ENCODE assay signal across 8 cellular contexts in genomic region chr16:57795431-57795878, GRCh38. TPM values are rescaled to one million over a fixed set of nuclear protein-coding genes. Genes with fewer than 3 reads are reported as not detected.
A peak's percentile ranks its signal among the peaks of the same experiment; 100 is the strongest.
DNase-seq lines count a peak whose midpoint lies in the region; ATAC-seq and TF ChIP-seq lines count a peak whose summit lies in the region.

No MANE protein-coding gene starts in this region.

- H3K4me1 Mint-ChIP-seq in activated naive CD8-positive, alpha-beta T cell treated with anti-CD3 and anti-CD28 coated beads, Interleukin-2, amount 50 U/mL, for 24 hours, result peaks cover 15% of the 10 kb centered on the region

- H3K36me3 ChIP-seq in HCT116 (ENCODE audit: control insufficient read depth in 1 of 2, insufficient read depth in 2 of 2, low read length in 2 of 2) (peaks cover 4 to 5% of the 10 kb centered on the region in 2 experiments; a peak in 3 of 4 replicates), transverse colon (no peaks in the 10 kb centered on the region)

- 45% methylated on average over 9 of the region's 9 CpGs; no CpG with 5 or more reads in 1 of the 2 donors for WGBS in transverse colon (ENCODE audit: low coverage in 1 of 2), 2 donors

- BruUV-seq in HCT116 (replicated peaks; lab: Mats Ljungman, UMichigan), result no TSS peak

- TF ChIP-seq CTCF in HCT116 (IDR thresholded peaks at IDR 0.05 in 2 of 3, conservative IDR thresholded peaks at IDR 0.05 in 1 of 3; ENCODE audit: borderline replicate concordance in 1 of 3, insufficient read depth in 1 of 3, low read depth in 2 of 3, low read length in 2 of 3) (peak; percentile 51 to 56 (median 56); a peak in 5 of 6 replicates), transverse colon (IDR thresholded peaks at IDR 0.05) (peak in 3 of 5 experiments; percentile 22 to 26 (median 23))

- peaks cover 47 to 50% of the 10 kb centered on the region in 2 experiments for H3K4me1 ChIP-seq in HCT116 (ENCODE audit: control insufficient read depth in 1 of 2, insufficient read depth in 2 of 2, low read length in 2 of 2)
- H3K4me1 ChIP-seq in transverse colon, result peaks cover 0 to 26% (median 12%) of the 10 kb centered on the region in 4 donors

- CTCF ChIA-PET in HCT116 (lab: Charles Lee), result interaction anchor here (0.6 to 2.9 kb wide), 4 partner anchors 14 to 100 kb away, joined by 3 to 15 read pairs (median 5); no protein-coding TSS in a partner anchor

- H3K4me3 ChIP-seq in HCT116 (replicated peaks in 1 of 2; ENCODE audit: low read depth in 1 of 2, low read length in 2 of 2) (no peak overlapping the region), transverse colon (no peak overlapping the region)

- no peak overlapping the region for H3K4me3 Mint-ChIP-seq in activated naive CD8-positive, alpha-beta T cell treated with anti-CD3 and anti-CD28 coated beads, Interleukin-2, amount 50 U/mL, for 24 hours

- H3K9me3 Mint-ChIP-seq in activated naive CD8-positive, alpha-beta T cell treated with anti-CD3 and anti-CD28 coated beads, Interleukin-2, amount 50 U/mL, for 24 hours, result no peaks in the 10 kb centered on the region

- intact Hi-C loops in HCT116 (cut with micrococcal nuclease), result no loop called here
- intact Hi-C loops in transverse colon (cut with DNase I; ENCODE audit: low total_unique reads), result no loop called here

- H3K36me3 Mint-ChIP-seq in activated naive CD8-positive, alpha-beta T cell treated with anti-CD3 and anti-CD28 coated beads, Interleukin-2, amount 50 U/mL, for 24 hours (ENCODE audit: low read depth), result no peaks in the 10 kb centered on the region

- no peak for TF ChIP-seq EP300 in transverse colon (IDR thresholded peaks at IDR 0.05; ENCODE audit: low read depth)

- ATAC-seq in HCT116 (peak; percentile 79), HG03135 (IDR thresholded peaks at IDR 0.05; ENCODE audit: unreplicated experiment) (no peak), GM21367 (IDR thresholded peaks at IDR 0.05; ENCODE audit: unreplicated experiment) (no peak)
- peak; percentile 34 for ATAC-seq in activated naive CD8-positive, alpha-beta T cell treated with anti-CD3 and anti-CD28 coated beads, Interleukin-2, amount 50 U/mL, for 24 hours

- peak; percentile 70 for TF ChIP-seq RAD21 in HCT116 (IDR thresholded peaks at IDR 0.05; ENCODE audit: low read depth)

- H2AFZ ChIP-seq in HCT116 (ENCODE audit: low read depth, low read length, poor library complexity, severe bottlenecking), result no peak overlapping the region

- H3K27ac Mint-ChIP-seq in activated naive CD8-positive, alpha-beta T cell treated with anti-CD3 and anti-CD28 coated beads, Interleukin-2, amount 50 U/mL, for 24 hours, result no peak overlapping the region

- DNase-seq in DMS79 treated with DMSO at 0.1 percent for 48 hours (lab: John Stamatoyannopoulos, UW) (peak; percentile 45), HCT116 (ENCODE audit: low read depth, low spot score) (peak; percentile 53), NCI-H69 (lab: John Stamatoyannopoulos, UW) (peak; percentile 51), iris pigment epithelial cell (ENCODE audit: low read depth) (peak; percentile 63), transverse colon (peak; percentile 38)
- no peak for DNase-seq in activated naive CD8-positive, alpha-beta T cell treated with anti-CD3 and anti-CD28 coated beads, Interleukin-2, amount 50 U/mL, for 24 hours

- no peak overlapping the region for H3K9ac ChIP-seq in HCT116 (ENCODE audit: low read length)

- H3K27me3 Mint-ChIP-seq in activated naive CD8-positive, alpha-beta T cell treated with anti-CD3 and anti-CD28 coated beads, Interleukin-2, amount 50 U/mL, for 24 hours, result peaks cover 8% of the 10 kb centered on the region

- H3K79me2 ChIP-seq in HCT116 (ENCODE audit: insufficient read depth, low read length), result peaks cover 13% of the 10 kb centered on the region; the same call in 1 of the 2 replicates

- POLR2A ChIA-PET in HCT116 (lab: Charles Lee), result no interaction called here

- TF ChIP-seq POLR2A in HCT116 (IDR thresholded peaks at IDR 0.05; ENCODE audit: borderline replicate concordance, extremely low read depth, insufficient read depth, insufficient read length) (no peak), transverse colon (IDR thresholded peaks at IDR 0.05) (no peak)

- in situ Hi-C loops in transverse colon (cut with MboI; ENCODE audit: low pct_ligation_motif_present in 1 of 4, low pct_unique_long_range_greater_than_20kb in 1 of 4, low sequenced_read_pairs in 3 of 4), result no loop called here

- RAD21 ChIA-PET in HCT116 (lab: Charles Lee; ENCODE audit: low non-redundant PET in 1 of 2, low total read pairs in 2 of 2, uncharacterized antibody in 2 of 2, unreplicated experiment in 2 of 2), result interaction anchor here (0.7 to 1.5 kb wide), 3 partner anchors 11 to 68 kb away, joined by 5 to 7 read pairs (median 7); no protein-coding TSS in a partner anchor

- H3K4me2 ChIP-seq in HCT116 (ENCODE audit: low read length), result peak overlapping the region; percentile 48; the same call in 1 of the 2 replicates

- H3K27ac ChIP-seq in HCT116 (ENCODE audit: low read depth, low read length) (peak overlapping the region; percentile 27; the same call in 1 of the 2 replicates), transverse colon (no peak overlapping the region)

- no peaks in the 10 kb centered on the region for H4K20me1 ChIP-seq in HCT116 (ENCODE audit: insufficient read depth)

- H3K9me3 ChIP-seq in HCT116 (ENCODE audit: control insufficient read depth in 1 of 2, insufficient read depth in 1 of 2, low read depth in 1 of 2, low read length in 2 of 2) (no peaks in the 10 kb centered on the region), transverse colon (no peaks in the 10 kb centered on the region)

- H3K9me2 ChIP-seq in HCT116 (ENCODE audit: insufficient read depth), result no peaks in the 10 kb centered on the region

- no peaks in the 10 kb centered on the region for H3K27me3 ChIP-seq in HCT116 (ENCODE audit: insufficient read depth, low read length)
- H3K27me3 ChIP-seq in transverse colon, result peaks cover 35% of the 10 kb centered on the region

TF ChIP-seq in HCT116, 20 proteins besides CTCF, POLR2A, EP300 and RAD21:
- no peak for TF ChIP-seq ZNF274 (IDR thresholded peaks at IDR 0.05; ENCODE audit: low read depth, low read length)
- TF ChIP-seq POLR2AphosphoS5 (IDR thresholded peaks at IDR 0.05; ENCODE audit: low read depth, low read length), result no peak
- no peak for TF ChIP-seq REST (IDR thresholded peaks at IDR 0.05; ENCODE audit: low read depth)
- no peak for TF ChIP-seq EZH2 (IDR thresholded peaks at IDR 0.05)
- TF ChIP-seq CEBPB (IDR thresholded peaks at IDR 0.05; ENCODE audit: low read depth), result no peak
- TF ChIP-seq EZH2phosphoT487 (IDR thresholded peaks at IDR 0.05; ENCODE audit: borderline replicate concordance), result no peak
- TF ChIP-seq SP1 (IDR thresholded peaks at IDR 0.05; ENCODE audit: low read depth), result no peak
- no peak for TF ChIP-seq ZBTB33 (IDR thresholded peaks at IDR 0.05; ENCODE audit: extremely low read depth, insufficient replicate concordance, low read length)
- TF ChIP-seq YY1 (IDR thresholded peaks at IDR 0.05; ENCODE audit: extremely low read depth, insufficient replicate concordance, low read depth, low read length), result no peak
- TF ChIP-seq TCF7L2 (IDR thresholded peaks at IDR 0.05; ENCODE audit: borderline replicate concordance, extremely low read depth, insufficient read depth, insufficient read length), result no peak
- TF ChIP-seq ATF3 (IDR thresholded peaks at IDR 0.05), result no peak

RNA-seq across cellular contexts. Expression of gene KIFC3, which starts 6.8 kb away (rescaled TPM):
- total RNA-seq in HCT116 (2021; ENCODE audit: unreplicated experiment), result 31.9 TPM
- polyA plus RNA-seq in HCT116 (2012), result 28.9 and 41.1 TPM in 2 replicates
- 10 to 100 TPM in 2 of 4 donors, 1 to 10 TPM in 2; 5.2 to 46.8 (median 13.5) TPM for total RNA-seq in transverse colon

RNA-seq across cellular contexts. Expression of gene KATNB1, which starts 59.9 kb away (rescaled TPM):
- total RNA-seq in HCT116 (2021; ENCODE audit: unreplicated experiment) (32.2 TPM), transverse colon (10 to 100 TPM; 11.3 to 28.4 (median 22.3) TPM)
- 31.0 and 31.3 TPM in 2 replicates for polyA plus RNA-seq in HCT116 (2012)

Comparison
In these comparisons a context has a peak if more than half of its experiments do, and no peak if none do; other contexts are left out.
1. ATAC-seq: peak in HCT116 (single experiment) and activated naive CD8-positive, alpha-beta T cell treated with anti-CD3 and anti-CD28 coated beads, Interleukin-2, amount 50 U/mL, for 24 hours (single experiment); none in HG03135 (single experiment) and GM21367 (single experiment).